ENCODE assay signal across 14 cellular contexts in genomic region chr2:176473851-176474250, GRCh38.
DNase-seq lines count a peak whose midpoint lies in the region; ATAC-seq and TF ChIP-seq lines count a peak whose summit lies in the region.
"Had no signal": no experiment of that assay in that cellular context is flagged by ENCODE, and none has a peak within 500 bp of the region (broad histone marks: within the 10 kb centered on the region; RNA-seq: fewer than 3 reads in every experiment).

No MANE protein-coding gene starts in this region.

- peaks cover 9% of the 10 kb centered on the region for H3K27me3 ChIP-seq in CD4-positive, CD25-positive, alpha-beta regulatory T cell (ENCODE audit: control insufficient read depth, insufficient read depth, low read length)
- no peaks in the 10 kb centered on the region for H3K27me3 ChIP-seq in PC-9 (ENCODE audit: insufficient read depth, low read depth)
- no peaks in the 10 kb centered on the region for H3K27me3 ChIP-seq in osteoblast (ENCODE audit: insufficient read depth, low read length)

- H3K4me3 ChIP-seq in CD4-positive, CD25-positive, alpha-beta regulatory T cell (ENCODE audit: low read depth, low read length) = no peak overlapping the region
- H3K4me3 ChIP-seq in PC-9 (no peak overlapping the region), osteoblast (ENCODE audit: insufficient read depth, low read length) (no peak overlapping the region)

- H3K79me2 ChIP-seq in PC-9 (ENCODE audit: low read depth) (no peaks in the 10 kb centered on the region), osteoblast (ENCODE audit: insufficient read depth, low read length) (no peaks in the 10 kb centered on the region)

- peaks cover 17% of the 10 kb centered on the region for H3K4me1 Mint-ChIP-seq in activated CD4-positive, alpha-beta T cell treated with anti-CD3 and anti-CD28 coated beads, Interleukin-2, amount 10 ng/mL, durations not matched to agents 7 days and 5 days
- H3K4me1 Mint-ChIP-seq in CD4-positive, CD25-positive, alpha-beta regulatory T cell = peaks cover 0 to 15% (median 4%) of the 10 kb centered on the region in 4 donors
- H3K4me1 Mint-ChIP-seq in immature natural killer cell = peaks cover 14 to 20% of the 10 kb centered on the region in 2 donors

- no peaks in the 10 kb centered on the region for H3K9me3 ChIP-seq in CD4-positive, CD25-positive, alpha-beta regulatory T cell (ENCODE audit: control insufficient read depth in 2 of 2, low read length in 2 of 2)
- H3K9me3 ChIP-seq in PC-9 (ENCODE audit: insufficient read depth, low read depth) (no peaks in the 10 kb centered on the region), osteoblast (ENCODE audit: low read depth, low read length) (no peaks in the 10 kb centered on the region)

- H2AFZ ChIP-seq in PC-9 (0 out of 2 replicates have a peak overlapping the region, but pooled peaks have one; percentile 30), osteoblast (ENCODE audit: low read length) (no peak overlapping the region)

- intact Hi-C loops in PC-9 (cut with micrococcal nuclease; ENCODE audit: unreplicated experiment) = no loop called here

- BruUV-seq in PC-9 (replicated peaks; lab: Mats Ljungman, UMichigan) = no TSS peak

- DNase-seq in activated CD4-positive, alpha-beta T cell treated with anti-CD3 and anti-CD28 coated beads, Interleukin-2, amount 10 ng/mL, durations not matched to agents 7 days and 5 days = no peak
- DNase-seq in activated CD4-positive, alpha-beta T cell treated with anti-CD3 and anti-CD28 coated beads for 48 hours = no peak
- DNase-seq in CD4-positive, CD25-positive, alpha-beta regulatory T cell = no peak
- DNase-seq in PC-9 (no peak), immature natural killer cell (no peak), NCI-H187 (lab: John Stamatoyannopoulos, UW) (no peak), osteoblast (ENCODE audit: insufficient read length, low spot score, missing footprints) (no peak), cortex of kidney (lab: John Stamatoyannopoulos, UW) (no peak)
- DNase-seq: NCI-H1048; NCI-H146; NCI-H2227 treated with DMSO at 0.1 percent for 48 hours; NCI-H524 treated with DMSO at 0.1 percent for 48 hours; NK-92 treated with Interleukin-12 subunit alpha and Interleukin-12 subunit beta, amount 100 ng/mL, for 24 hours had no signal

- H3K27ac ChIP-seq in CD4-positive, CD25-positive, alpha-beta regulatory T cell (ENCODE audit: insufficient read depth, low read length, poor library complexity, severe bottlenecking) = no peak overlapping the region
- H3K27ac ChIP-seq in PC-9 (no peak overlapping the region), osteoblast (ENCODE audit: low read depth, low read length) (no peak overlapping the region)

- TF ChIP-seq CTCF in PC-9 (conservative IDR thresholded peaks at IDR 0.05) (no peak), osteoblast (IDR thresholded peaks at IDR 0.05; ENCODE audit: extremely low read depth, low read depth, low read length) (no peak)

- no peak overlapping the region for H3K4me2 ChIP-seq in PC-9
- no peak overlapping the region for H3K4me2 ChIP-seq in osteoblast (ENCODE audit: insufficient read depth, low read length)

- H3F3A ChIP-seq in PC-9 (ENCODE audit: insufficient read depth, low read depth) = no peaks in the 10 kb centered on the region

- no peaks in the 10 kb centered on the region for H3K9me2 ChIP-seq in PC-9 (ENCODE audit: insufficient read depth)

- no peaks in the 10 kb centered on the region for H3K27me3 Mint-ChIP-seq in activated CD4-positive, alpha-beta T cell treated with anti-CD3 and anti-CD28 coated beads, Interleukin-2, amount 10 ng/mL, durations not matched to agents 7 days and 5 days
- peaks cover 4% of the 10 kb centered on the region for H3K27me3 Mint-ChIP-seq in CD4-positive, CD25-positive, alpha-beta regulatory T cell
- H3K27me3 Mint-ChIP-seq in immature natural killer cell (ENCODE audit: low read depth in 3 of 3) = peaks cover 0 to 3% (median 1%) of the 10 kb centered on the region in 3 donors

- no peak overlapping the region for H3K4me3 Mint-ChIP-seq in activated CD4-positive, alpha-beta T cell treated with anti-CD3 and anti-CD28 coated beads, Interleukin-2, amount 10 ng/mL, durations not matched to agents 7 days and 5 days
- H3K4me3 Mint-ChIP-seq in CD4-positive, CD25-positive, alpha-beta regulatory T cell = no peak overlapping the region
- H3K4me3 Mint-ChIP-seq in immature natural killer cell = peak overlapping the region in 1 of 5 donors; percentile 39

- CTCF ChIA-PET in activated CD4-positive, alpha-beta T cell treated with anti-CD3 and anti-CD28 coated beads, Interleukin-2, amount 10 ng/mL, durations not matched to agents 7 days and 5 days (lab: Charles Lee) = interaction anchor here (0.9 to 1.4 kb wide), 4 partner anchors 19 to 305 kb away, joined by 3 read pairs; no protein-coding TSS in a partner anchor
- CTCF ChIA-PET in PC-9 (lab: Charles Lee) = no interaction called here

- no peaks in the 10 kb centered on the region for H3K9me3 Mint-ChIP-seq in activated CD4-positive, alpha-beta T cell treated with anti-CD3 and anti-CD28 coated beads, Interleukin-2, amount 10 ng/mL, durations not matched to agents 7 days and 5 days
- no peaks in the 10 kb centered on the region for H3K9me3 Mint-ChIP-seq in CD4-positive, CD25-positive, alpha-beta regulatory T cell
- H3K9me3 Mint-ChIP-seq in immature natural killer cell = peaks cover 0 to 1% (median 0%) of the 10 kb centered on the region in 6 donors

- no peak for ATAC-seq in CD4-positive, CD25-positive, alpha-beta regulatory T cell (ENCODE audit: low read depth in 2 of 2)
- ATAC-seq: HCT116 had no signal

- POLR2A ChIA-PET in activated CD4-positive, alpha-beta T cell treated with anti-CD3 and anti-CD28 coated beads, Interleukin-2, amount 10 ng/mL, durations not matched to agents 7 days and 5 days (lab: Charles Lee) = no interaction called here
- POLR2A ChIA-PET in PC-9 (lab: Charles Lee; ENCODE audit: unreplicated experiment) = no interaction called here

- H3K36me3 ChIP-seq in CD4-positive, CD25-positive, alpha-beta regulatory T cell (ENCODE audit: control insufficient read depth, insufficient read depth, low read length) = no peaks in the 10 kb centered on the region
- H3K36me3 ChIP-seq in PC-9 (ENCODE audit: low read depth) (no peaks in the 10 kb centered on the region), osteoblast (ENCODE audit: insufficient read depth, low read length) (no peaks in the 10 kb centered on the region)

- peak overlapping the region; percentile 88 for H3K27ac Mint-ChIP-seq in activated CD4-positive, alpha-beta T cell treated with anti-CD3 and anti-CD28 coated beads, Interleukin-2, amount 10 ng/mL, durations not matched to agents 7 days and 5 days
- peak overlapping the region in 2 of 3 donors; percentile 34 to 62 for H3K27ac Mint-ChIP-seq in CD4-positive, CD25-positive, alpha-beta regulatory T cell
- H3K27ac Mint-ChIP-seq in immature natural killer cell = peak overlapping the region in 4 of 6 donors; percentile 47 to 75 (median 62)

- H4K20me1 ChIP-seq in PC-9 (ENCODE audit: insufficient read depth) (no peaks in the 10 kb centered on the region), osteoblast (ENCODE audit: insufficient read depth, low read length) (no peaks in the 10 kb centered on the region)

- peaks cover 3% of the 10 kb centered on the region for H3K36me3 Mint-ChIP-seq in activated CD4-positive, alpha-beta T cell treated with anti-CD3 and anti-CD28 coated beads, Interleukin-2, amount 10 ng/mL, durations not matched to agents 7 days and 5 days (ENCODE audit: low read depth)
- no peaks in the 10 kb centered on the region for H3K36me3 Mint-ChIP-seq in CD4-positive, CD25-positive, alpha-beta regulatory T cell
- no peaks in the 10 kb centered on the region for H3K36me3 Mint-ChIP-seq in immature natural killer cell

- H3K4me1 ChIP-seq in CD4-positive, CD25-positive, alpha-beta regulatory T cell (ENCODE audit: control insufficient read depth, insufficient read depth, low read length, poor library complexity, severe bottlenecking) = no peaks in the 10 kb centered on the region
- no peaks in the 10 kb centered on the region for H3K4me1 ChIP-seq in PC-9 (replicated peaks; ENCODE audit: insufficient read depth)
- H3K4me1 ChIP-seq in osteoblast (ENCODE audit: insufficient read depth, low read length) = peaks cover 4% of the 10 kb centered on the region
